ENCODE assay signal across 19 cellular contexts in genomic region chr1:68128820-68129219, GRCh38.
"Had no signal": no experiment of that assay in that cellular context is flagged by ENCODE, and none has a peak within 500 bp of the region (broad histone marks: within the 10 kb centered on the region; RNA-seq: fewer than 3 reads in every experiment).

No MANE protein-coding gene starts in this region.

- H3K9me3 ChIP-seq: ascending aorta, breast epithelium, ovary, tibial nerve, vagina had no signal

- H3K4me1 ChIP-seq: breast epithelium, foreskin keratinocyte had no signal

- H3K27ac Mint-ChIP-seq: activated naive CD4-positive, alpha-beta T cell treated with anti-CD3 and anti-CD28 coated beads, Interleukin-2, amount 50 U/mL, for 24 hours; activated T-cell treated with anti-CD3 and anti-CD28 coated beads, Interleukin-2, amount 50 U/mL, for 72 hours; effector memory CD8-positive, alpha-beta T cell; memory B cell; naive thymus-derived CD8-positive, alpha-beta T cell had no signal

- H3K27me3 Mint-ChIP-seq: effector memory CD8-positive, alpha-beta T cell had no signal

- ATAC-seq: activated T-cell treated with anti-CD3 and anti-CD28 coated beads, Interleukin-2, amount 50 U/mL, for 72 hours; effector memory CD8-positive, alpha-beta T cell; naive thymus-derived CD8-positive, alpha-beta T cell; sciatic nerve had no signal

- H3K27me3 ChIP-seq: ascending aorta, breast epithelium, foreskin keratinocyte, ovary, tibial nerve, vagina had no signal

- H3K4me3 Mint-ChIP-seq: activated naive CD4-positive, alpha-beta T cell treated with anti-CD3 and anti-CD28 coated beads, Interleukin-2, amount 50 U/mL, for 24 hours; activated T-cell treated with anti-CD3 and anti-CD28 coated beads, Interleukin-2, amount 50 U/mL, for 72 hours; effector memory CD8-positive, alpha-beta T cell; memory B cell; naive thymus-derived CD8-positive, alpha-beta T cell had no signal

- H3K36me3 Mint-ChIP-seq: activated naive CD4-positive, alpha-beta T cell treated with anti-CD3 and anti-CD28 coated beads, Interleukin-2, amount 50 U/mL, for 24 hours; memory B cell; naive thymus-derived CD8-positive, alpha-beta T cell had no signal

- H3K4me3 ChIP-seq: ascending aorta, breast epithelium, ovary, tibial nerve, vagina had no signal

- H3K36me3 ChIP-seq: breast epithelium, ovary had no signal

- H3K27ac ChIP-seq: breast epithelium, foreskin keratinocyte, ovary, tibial nerve, vagina, VCaP had no signal

- H3K9me3 Mint-ChIP-seq: activated naive CD4-positive, alpha-beta T cell treated with anti-CD3 and anti-CD28 coated beads, Interleukin-2, amount 50 U/mL, for 24 hours; activated T-cell treated with anti-CD3 and anti-CD28 coated beads, Interleukin-2, amount 50 U/mL, for 72 hours; effector memory CD8-positive, alpha-beta T cell; memory B cell; naive thymus-derived CD8-positive, alpha-beta T cell had no signal

- H3K4me1 Mint-ChIP-seq: activated naive CD4-positive, alpha-beta T cell treated with anti-CD3 and anti-CD28 coated beads, Interleukin-2, amount 50 U/mL, for 24 hours; naive thymus-derived CD8-positive, alpha-beta T cell had no signal

- DNase-seq: activated CD4-positive, CD25-positive, alpha-beta regulatory T cell treated with anti-CD3 and anti-CD28 coated beads, Interleukin-2, amount 50 U/mL, for 72 hours; activated gamma-delta T cell; activated T-cell treated with anti-CD3 and anti-CD28 coated beads, Interleukin-2, amount 50 U/mL, for 72 hours; dermis blood vessel endothelial cell; effector memory CD8-positive, alpha-beta T cell; foreskin keratinocyte; naive thymus-derived CD8-positive, alpha-beta T cell; ovary; stimulated activated CD4-positive, alpha-beta T cell treated with anti-CD3 and anti-CD28 coated beads, Interleukin-2, amount 100 ng/mL, for 24 hours; stimulated activated naive CD4-positive, alpha-beta T cell treated with Interleukin-2 at 50 U/mL for 16 hours; T-helper 2 cell had no signal
